8 cellular contexts compared by ENCODE assay signal in the genomic region with DNA sequence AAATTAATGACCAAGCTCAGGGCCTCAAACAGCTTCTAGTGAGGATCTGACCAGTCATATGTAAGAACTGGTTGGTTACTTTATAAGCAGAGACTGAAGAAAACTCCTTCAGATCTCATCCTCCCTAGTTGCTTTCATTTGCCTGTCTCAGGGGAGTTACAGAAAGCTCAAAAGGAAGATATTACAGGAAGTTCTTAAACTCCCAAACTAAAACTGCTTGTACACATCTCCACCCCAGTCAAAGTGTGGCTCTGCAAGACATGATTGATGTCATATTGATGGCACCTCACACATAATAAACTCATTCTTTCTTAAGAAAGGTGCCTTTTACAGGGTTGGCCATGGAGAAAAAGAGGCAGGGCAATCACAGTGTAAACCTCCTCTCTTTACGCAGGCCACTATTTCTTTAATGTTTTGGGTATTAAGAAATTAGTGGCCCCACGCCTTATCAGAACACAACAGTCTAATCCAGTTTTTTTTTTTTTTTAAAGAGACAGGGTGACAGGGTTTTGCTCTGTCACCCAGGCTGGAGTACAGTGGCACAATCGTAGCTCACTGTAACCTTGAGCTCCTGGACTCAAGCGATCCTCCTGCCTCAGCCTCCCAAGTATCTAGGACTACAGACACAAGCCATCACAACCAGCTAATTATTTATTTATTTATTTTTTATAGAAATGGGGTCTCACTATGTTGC.
DNase-seq lines count a peak whose midpoint lies in the region; ATAC-seq and TF ChIP-seq lines count a peak whose summit lies in the region.

No MANE protein-coding gene starts in this region.

- CTCF ChIA-PET in A673 (lab: Charles Lee) = no interaction called here
- CTCF ChIA-PET in naive thymus-derived CD4-positive, alpha-beta T cell (lab: Charles Lee) = interaction anchor here (0.6 to 3.1 kb wide), 12 partner anchors 11 to 872 kb away, joined by 3 to 17 read pairs (median 4); no protein-coding TSS in a partner anchor

- intact Hi-C loops in A673 (cut with micrococcal nuclease; ENCODE audit: unreplicated experiment) = loop anchor here (2.0 to 5.0 kb wide), 2 partner anchors 33 to 52 kb away; no protein-coding TSS in a partner anchor
- intact Hi-C loops in naive thymus-derived CD4-positive, alpha-beta T cell (cut with micrococcal nuclease) = loop anchor here in 1 of 2 donors (1.0 to 10.0 kb wide), 3 partner anchors 8 to 1471 kb away; partner anchors contain the start of gene MARS2

- in situ Hi-C loops in G401 (cut with HindIII; ENCODE audit: low sequenced_read_pairs) = no loop called here

- peak overlapping the region; percentile 92 for H3K27ac ChIP-seq in A673 (ENCODE audit: low read depth, low read length, poor library complexity, severe bottlenecking)
- H3K27ac ChIP-seq in naive thymus-derived CD4-positive, alpha-beta T cell (ENCODE audit: low read depth, low read length) = peak overlapping the region; percentile 84

- peak overlapping the region; percentile 98 for H3K27ac Mint-ChIP-seq in activated naive CD8-positive, alpha-beta T cell treated with anti-CD3 and anti-CD28 coated beads for 36 hours
- peak overlapping the region; percentile 89 to 99 (median 97) for H3K27ac Mint-ChIP-seq in naive thymus-derived CD4-positive, alpha-beta T cell

- no peaks in the 10 kb centered on the region for H3K36me3 ChIP-seq in A673 (ENCODE audit: insufficient read depth, low read length, poor library complexity, severe bottlenecking)
- no peaks in the 10 kb centered on the region for H3K36me3 ChIP-seq in naive thymus-derived CD4-positive, alpha-beta T cell (ENCODE audit: control insufficient read depth in 2 of 3, insufficient read depth in 3 of 3, low read length in 3 of 3)

- POLR2A ChIA-PET in A673 (lab: Charles Lee; ENCODE audit: low non-redundant PET) = no interaction called here
- POLR2A ChIA-PET in naive thymus-derived CD4-positive, alpha-beta T cell (lab: Charles Lee) = interaction anchor here (0.6 to 10.7 kb wide), 19 partner anchors 8 to 132 kb away, joined by 3 to 97 read pairs (median 4); partner anchors contain the start of gene STK17B

- ATAC-seq in GM19395 (IDR thresholded peaks at IDR 0.05; ENCODE audit: unreplicated experiment) = peak; percentile 93
- ATAC-seq in HG03457 (IDR thresholded peaks at IDR 0.05; ENCODE audit: unreplicated experiment) = peak; percentile 68
- peak; percentile 63 for ATAC-seq in naive thymus-derived CD4-positive, alpha-beta T cell

- no peaks in the 10 kb centered on the region for H3K27me3 ChIP-seq in A673 (replicated peaks; ENCODE audit: insufficient read depth, low read depth, low read length, poor library complexity)
- no peaks in the 10 kb centered on the region for H3K27me3 ChIP-seq in naive thymus-derived CD4-positive, alpha-beta T cell (ENCODE audit: control insufficient read depth in 2 of 2, insufficient read depth in 2 of 2, low read length in 2 of 2)

- H3K36me3 Mint-ChIP-seq in activated naive CD8-positive, alpha-beta T cell treated with anti-CD3 and anti-CD28 coated beads for 36 hours = peaks cover 31% of the 10 kb centered on the region
- H3K36me3 Mint-ChIP-seq in naive thymus-derived CD4-positive, alpha-beta T cell = peaks cover 0 to 14% (median 0%) of the 10 kb centered on the region in 5 donors

- H3K4me3 Mint-ChIP-seq in activated naive CD8-positive, alpha-beta T cell treated with anti-CD3 and anti-CD28 coated beads for 36 hours = no peak overlapping the region
- H3K4me3 Mint-ChIP-seq in naive thymus-derived CD4-positive, alpha-beta T cell = peak overlapping the region; percentile 17 to 71 (median 42)

- TF ChIP-seq CTCF in A673 (conservative IDR thresholded peaks at IDR 0.05; ENCODE audit: low read depth, low read length) = no peak

- peak; percentile 90 for DNase-seq in A673 (ENCODE audit: low spot score)
- DNase-seq in activated naive CD8-positive, alpha-beta T cell treated with anti-CD3 and anti-CD28 coated beads for 36 hours = no peak
- DNase-seq in naive thymus-derived CD4-positive, alpha-beta T cell = peak in 7 of 9 donors; percentile 31 to 68 (median 58)
- DNase-seq in NCI-H2227 treated with DMSO at 0.1 percent for 48 hours (lab: John Stamatoyannopoulos, UW) = no peak
- DNase-seq in Ammon's horn (ENCODE audit: low spot score) = no peak
- DNase-seq in G401 (ENCODE audit: low spot score) = no peak

- no TSS peak for BruUV-seq in A673 (replicated peaks; lab: Mats Ljungman, UMichigan)

- no peaks in the 10 kb centered on the region for H3K27me3 Mint-ChIP-seq in activated naive CD8-positive, alpha-beta T cell treated with anti-CD3 and anti-CD28 coated beads for 36 hours
- no peaks in the 10 kb centered on the region for H3K27me3 Mint-ChIP-seq in naive thymus-derived CD4-positive, alpha-beta T cell

- peaks cover 89% of the 10 kb centered on the region for H3K4me1 Mint-ChIP-seq in activated naive CD8-positive, alpha-beta T cell treated with anti-CD3 and anti-CD28 coated beads for 36 hours
- peaks cover 36 to 97% (median 89%) of the 10 kb centered on the region in 7 donors for H3K4me1 Mint-ChIP-seq in naive thymus-derived CD4-positive, alpha-beta T cell

- H3K4me1 ChIP-seq in A673 (ENCODE audit: insufficient read depth, low read length, poor library complexity, severe bottlenecking) = peaks cover 34% of the 10 kb centered on the region
- peaks cover 39 to 72% of the 10 kb centered on the region in 2 donors for H3K4me1 ChIP-seq in naive thymus-derived CD4-positive, alpha-beta T cell (ENCODE audit: control insufficient read depth in 2 of 2, insufficient read depth in 2 of 2, low read length in 2 of 2)

- no peaks in the 10 kb centered on the region for H3K9me3 ChIP-seq in A673 (ENCODE audit: low read depth, low read length, poor library complexity, severe bottlenecking)
- H3K9me3 ChIP-seq in naive thymus-derived CD4-positive, alpha-beta T cell (ENCODE audit: control insufficient read depth in 2 of 3, low read length in 3 of 3) = no peaks in the 10 kb centered on the region

- H3K4me3 ChIP-seq in A673 (ENCODE audit: low read depth, low read length, poor library complexity, severe bottlenecking) = no peak overlapping the region
- H3K4me3 ChIP-seq in naive thymus-derived CD4-positive, alpha-beta T cell (ENCODE audit: low read length) = peak overlapping the region; percentile 19

- peaks cover 11% of the 10 kb centered on the region for H3K9me3 Mint-ChIP-seq in activated naive CD8-positive, alpha-beta T cell treated with anti-CD3 and anti-CD28 coated beads for 36 hours
- peaks cover 0 to 6% (median 0%) of the 10 kb centered on the region in 11 donors for H3K9me3 Mint-ChIP-seq in naive thymus-derived CD4-positive, alpha-beta T cell

Comparison
In these comparisons a context has a peak if more than half of its experiments do, and no peak if none do; other contexts are left out.
1. DNase-seq: peak in A673 (single experiment) and naive thymus-derived CD4-positive, alpha-beta T cell (7 of 9); none in activated naive CD8-positive, alpha-beta T cell treated with anti-CD3 and anti-CD28 coated beads for 36 hours (single experiment), NCI-H2227 treated with DMSO at 0.1 percent for 48 hours (single experiment), Ammon's horn (single experiment) and G401 (single experiment).
2. Peak in every context shown above with its lines, with median percentiles within 50 percentile points of each other: ATAC-seq.